Comparison of ENCODE assay signal across 8 cellular contexts in genomic region chr17:65561394-65562205, GRCh38. TPM values are rescaled to one million over a fixed set of nuclear protein-coding genes. Genes with fewer than 3 reads are reported as not detected.
A peak's percentile ranks its signal among the peaks of the same experiment; 100 is the strongest.
DNase-seq lines count a peak whose midpoint lies in the region; ATAC-seq and TF ChIP-seq lines count a peak whose summit lies in the region.

Gene AXIN2, minus strand, starts transcription at chr17:65561648. Its CDS starts 3,028 bp downstream, at chr17:65558620.

- H3K4me1 Mint-ChIP-seq in activated CD4-positive, alpha-beta T cell treated with anti-CD3 and anti-CD28 coated beads, Interleukin-2, amount 10 ng/mL, durations not matched to agents 7 days and 5 days: peaks cover 30% of the 10 kb centered on the region

- CTCF ChIA-PET in activated CD4-positive, alpha-beta T cell treated with anti-CD3 and anti-CD28 coated beads, Interleukin-2, amount 10 ng/mL, durations not matched to agents 7 days and 5 days (lab: Charles Lee): no interaction called here

- no peak for TF ChIP-seq CTCF in coronary artery (IDR thresholded peaks at IDR 0.05)

- POLR2A ChIA-PET in activated CD4-positive, alpha-beta T cell treated with anti-CD3 and anti-CD28 coated beads, Interleukin-2, amount 10 ng/mL, durations not matched to agents 7 days and 5 days (lab: Charles Lee): no interaction called here

- DNase-seq in A172 (ENCODE audit: low spot score) (peak; percentile 66), NCI-H2227 treated with DMSO at 0.1 percent for 48 hours (lab: John Stamatoyannopoulos, UW) (peak; percentile 83), coronary artery (ENCODE audit: low spot score) (peak; percentile 91), left lobe of liver (ENCODE audit: low spot score) (peak; percentile 93)
- peak; percentile 89 for DNase-seq in activated CD4-positive, alpha-beta T cell treated with anti-CD3 and anti-CD28 coated beads, Interleukin-2, amount 10 ng/mL, durations not matched to agents 7 days and 5 days
- peak; percentile 86 for DNase-seq in stimulated activated CD4-positive, alpha-beta T cell treated with anti-CD3 and anti-CD28 coated beads, Interleukin-1b, Interleukin-23, amount 100 ng/mL, for 48 hours

- peak; percentile 76 for ATAC-seq in GM18861 (IDR thresholded peaks at IDR 0.05; ENCODE audit: unreplicated experiment)
- ATAC-seq in HG03108 (IDR thresholded peaks at IDR 0.05; ENCODE audit: unreplicated experiment): peak; percentile 68
- ATAC-seq in left lobe of liver: peak; percentile 80

- no peaks in the 10 kb centered on the region for H3K9me3 Mint-ChIP-seq in activated CD4-positive, alpha-beta T cell treated with anti-CD3 and anti-CD28 coated beads, Interleukin-2, amount 10 ng/mL, durations not matched to agents 7 days and 5 days

- H3K36me3 Mint-ChIP-seq in activated CD4-positive, alpha-beta T cell treated with anti-CD3 and anti-CD28 coated beads, Interleukin-2, amount 10 ng/mL, durations not matched to agents 7 days and 5 days (ENCODE audit: low read depth): peaks cover 7% of the 10 kb centered on the region

- H3K27me3 Mint-ChIP-seq in activated CD4-positive, alpha-beta T cell treated with anti-CD3 and anti-CD28 coated beads, Interleukin-2, amount 10 ng/mL, durations not matched to agents 7 days and 5 days: peaks cover 16% of the 10 kb centered on the region

- peak within 1 kb of the TSS; percentile 89 for H3K27ac Mint-ChIP-seq in activated CD4-positive, alpha-beta T cell treated with anti-CD3 and anti-CD28 coated beads, Interleukin-2, amount 10 ng/mL, durations not matched to agents 7 days and 5 days

- H3K4me3 Mint-ChIP-seq in activated CD4-positive, alpha-beta T cell treated with anti-CD3 and anti-CD28 coated beads, Interleukin-2, amount 10 ng/mL, durations not matched to agents 7 days and 5 days: peak within 1 kb of the TSS; percentile 79

- no peak within 1 kb of the TSS for H3K4me3 ChIP-seq in coronary artery

- peak within 1 kb of the TSS; percentile 86 to 95 for H3K27ac ChIP-seq in coronary artery

RNA-seq across cellular contexts. Expression of gene AXIN2, which starts in this region (rescaled TPM):
- total RNA-seq in A172 (2014; rRNA removed; shearing (Covaris generic)): 0.77 and 1.2 TPM in 2 replicates
- total RNA-seq in activated CD4-positive, alpha-beta T cell treated with anti-CD3 and anti-CD28 coated beads, Interleukin-2, amount 10 ng/mL, durations not matched to agents 7 days and 5 days: 10 to 100 TPM; 12.7 to 13.4 TPM
- 3.6 TPM for total RNA-seq in left lobe of liver
